Comparison of ENCODE assay signal across 13 cellular contexts in the genomic region with DNA sequence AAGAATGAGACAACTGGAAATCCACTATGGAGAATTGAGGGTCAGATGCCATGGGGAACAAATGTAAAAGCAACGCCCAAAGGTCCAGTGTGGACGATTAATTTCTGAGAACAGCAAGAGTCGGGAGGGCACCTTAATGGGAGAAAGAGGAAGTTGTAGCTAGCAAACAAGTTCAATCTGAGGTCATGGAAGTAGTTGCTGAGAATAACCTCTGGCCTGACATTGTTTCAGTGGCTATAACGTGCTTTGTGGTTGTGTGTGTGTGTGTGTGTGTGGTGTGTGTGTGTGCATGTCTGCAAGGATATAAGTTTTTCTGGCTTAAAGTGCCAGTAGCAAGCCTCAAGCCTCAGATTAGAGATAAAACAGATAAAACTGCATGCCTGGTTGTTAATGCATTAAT.
DNase-seq lines count a peak whose midpoint lies in the region; ATAC-seq and TF ChIP-seq lines count a peak whose summit lies in the region.
"Had no signal": no experiment of that assay in that cellular context is flagged by ENCODE, and none has a peak within 500 bp of the region (broad histone marks: within the 10 kb centered on the region; RNA-seq: fewer than 3 reads in every experiment).

No MANE protein-coding gene starts in this region.

- TF ChIP-seq POLR2A in ovary (IDR thresholded peaks at IDR 0.05), result no peak

- 73 to 77% (median 76%) methylated on average over 4 of the region's 4 CpGs for WGBS in ovary, 3 donors

- H3K4me1 ChIP-seq in ovary (ENCODE audit: insufficient read depth) (no peaks in the 10 kb centered on the region), tibial artery (no peaks in the 10 kb centered on the region)

- H3K27me3 ChIP-seq in ovary, result no peaks in the 10 kb centered on the region
- no peaks in the 10 kb centered on the region for H3K27me3 ChIP-seq in tibial artery
- H3K27me3 ChIP-seq: heart left ventricle had no signal

- no peaks in the 10 kb centered on the region for H3K27me3 Mint-ChIP-seq in stimulated activated naive B cell treated with anti-CD40 and anti-IgM and Interleukin-4, amounts not matched to agents 10 μg/mL and 1 μg/mL and 100 μg/mL, for 72 hours
- H3K27me3 Mint-ChIP-seq: activated naive CD4-positive, alpha-beta T cell treated with anti-CD3 and anti-CD28 coated beads, Interleukin-2, amount 10 ng/mL, durations not matched to agents 7 days and 5 days had no signal

- ATAC-seq in GM19043 (IDR thresholded peaks at IDR 0.05; ENCODE audit: low read depth, unreplicated experiment), result peak; percentile 93
- peak; percentile 46 for ATAC-seq in HG03045 (IDR thresholded peaks at IDR 0.05; ENCODE audit: unreplicated experiment)
- ATAC-seq in stimulated activated naive B cell treated with anti-CD40 and anti-IgM and Interleukin-4, amounts not matched to agents 10 μg/mL and 1 μg/mL and 100 μg/mL, for 72 hours (replicated peaks), result peak; percentile 53 to 56
- ATAC-seq in HG03571 (IDR thresholded peaks at IDR 0.05; ENCODE audit: unreplicated experiment), result no peak
- ATAC-seq: heart left ventricle, Right ventricle myocardium inferior had no signal

- H3K4me1 Mint-ChIP-seq in stimulated activated naive B cell treated with anti-CD40 and anti-IgM and Interleukin-4, amounts not matched to agents 10 μg/mL and 1 μg/mL and 100 μg/mL, for 72 hours, result no peaks in the 10 kb centered on the region
- H3K4me1 Mint-ChIP-seq: activated naive CD4-positive, alpha-beta T cell treated with anti-CD3 and anti-CD28 coated beads, Interleukin-2, amount 10 ng/mL, durations not matched to agents 7 days and 5 days had no signal

- H3K4me3 Mint-ChIP-seq in stimulated activated naive B cell treated with anti-CD40 and anti-IgM and Interleukin-4, amounts not matched to agents 10 μg/mL and 1 μg/mL and 100 μg/mL, for 72 hours, result no peak overlapping the region
- H3K4me3 Mint-ChIP-seq: activated naive CD4-positive, alpha-beta T cell treated with anti-CD3 and anti-CD28 coated beads, Interleukin-2, amount 10 ng/mL, durations not matched to agents 7 days and 5 days had no signal

- H3K27ac Mint-ChIP-seq in stimulated activated naive B cell treated with anti-CD40 and anti-IgM and Interleukin-4, amounts not matched to agents 10 μg/mL and 1 μg/mL and 100 μg/mL, for 72 hours, result no peak overlapping the region
- H3K27ac Mint-ChIP-seq: activated naive CD4-positive, alpha-beta T cell treated with anti-CD3 and anti-CD28 coated beads, Interleukin-2, amount 10 ng/mL, durations not matched to agents 7 days and 5 days had no signal

- intact Hi-C loops in ovary (cut with DNase I) (no loop called here), tibial artery (cut with DNase I; ENCODE audit: low total_unique reads) (no loop called here)

- TF ChIP-seq EP300 in ovary (IDR thresholded peaks at IDR 0.05), result no peak

- DNase-seq in NOMO-1 treated with DMSO at 0.1 percent for 48 hours (lab: John Stamatoyannopoulos, UW; ENCODE audit: unreplicated experiment) (peak; percentile 86), ovary (no peak), tibial artery (no peak)
- DNase-seq in stimulated activated naive B cell treated with anti-CD40 and anti-IgM and Interleukin-4, amounts not matched to agents 10 μg/mL and 1 μg/mL and 100 μg/mL, for 72 hours, result no peak
- DNase-seq: activated CD4-positive, alpha-beta T cell treated with anti-CD3 and anti-CD28 coated beads, Interleukin-2, amount 50 U/mL, for 1 hour; activated naive CD4-positive, alpha-beta T cell treated with anti-CD3 and anti-CD28 coated beads, Interleukin-2, amount 10 ng/mL, durations not matched to agents 7 days and 5 days; DMS53; heart left ventricle; NCI-H2081 had no signal

- H3K27ac ChIP-seq in ovary (no peak overlapping the region), tibial artery (no peak overlapping the region)
- H3K27ac ChIP-seq: heart left ventricle had no signal

- H3K36me3 Mint-ChIP-seq in stimulated activated naive B cell treated with anti-CD40 and anti-IgM and Interleukin-4, amounts not matched to agents 10 μg/mL and 1 μg/mL and 100 μg/mL, for 72 hours, result no peaks in the 10 kb centered on the region
- H3K36me3 Mint-ChIP-seq: activated naive CD4-positive, alpha-beta T cell treated with anti-CD3 and anti-CD28 coated beads, Interleukin-2, amount 10 ng/mL, durations not matched to agents 7 days and 5 days had no signal

- H3K9me3 ChIP-seq in ovary (no peaks in the 10 kb centered on the region), tibial artery (no peaks in the 10 kb centered on the region)
- H3K9me3 ChIP-seq: heart left ventricle had no signal

- H3K36me3 ChIP-seq in ovary (no peaks in the 10 kb centered on the region), tibial artery (no peaks in the 10 kb centered on the region)
- H3K36me3 ChIP-seq: heart left ventricle had no signal

- H3K4me3 ChIP-seq in ovary (no peak overlapping the region), tibial artery (no peak overlapping the region)
- H3K4me3 ChIP-seq: heart left ventricle had no signal

- TF ChIP-seq CTCF in ovary (IDR thresholded peaks at IDR 0.05) (no peak), tibial artery (IDR thresholded peaks at IDR 0.05) (no peak)

- peaks cover 0 to 1% of the 10 kb centered on the region in 2 donors for H3K9me3 Mint-ChIP-seq in stimulated activated naive B cell treated with anti-CD40 and anti-IgM and Interleukin-4, amounts not matched to agents 10 μg/mL and 1 μg/mL and 100 μg/mL, for 72 hours
